Comparison of ENCODE assay signal across 8 cellular contexts in genomic region chr13:112942689-112943308, GRCh38. TPM values are rescaled to one million over a fixed set of nuclear protein-coding genes. Genes with fewer than 3 reads are reported as not detected.
DNase-seq lines count a peak whose midpoint lies in the region; ATAC-seq, FAIRE-seq and TF ChIP-seq lines count a peak whose summit lies in the region.

No MANE protein-coding gene starts in this region.

- DNase-seq in GM13977 (ENCODE audit: low spot score): peak; percentile 95
- DNase-seq in NCI-H146 treated with DMSO at 0.1 percent for 48 hours (lab: John Stamatoyannopoulos, UW; ENCODE audit: unreplicated experiment): peak; percentile 94
- peak; percentile 85 to 97 (median 88) for DNase-seq in T-helper 2 cell
- peak; percentile 89 for DNase-seq in astrocyte of the cerebellum (ENCODE audit: low read depth)
- DNase-seq in hepatic stellate cell (ENCODE audit: low spot score): peak; percentile 90
- DNase-seq in pulmonary artery endothelial cell (ENCODE audit: low read depth, low spot score): peak; percentile 75
- DNase-seq in urothelium cell line (ENCODE audit: low spot score): peak; percentile 95

- peak overlapping the region; percentile 50 for H3K4me3 ChIP-seq in astrocyte of the cerebellum (ENCODE audit: low read depth, low read length)

- peak; percentile 98 for ATAC-seq in HG02885 (IDR thresholded peaks at IDR 0.05; ENCODE audit: poor library complexity, unreplicated experiment)

- in situ Hi-C loops in GM13977 (cut with MboI; ENCODE audit: low pct_unique_long_range_greater_than_20kb, low sequenced_read_pairs, unreplicated experiment): loop anchor here (25.0 kb wide), 1 partner anchor 445 kb away; no protein-coding TSS in a partner anchor
- in situ Hi-C loops in astrocyte of the cerebellum (cut with HindIII; ENCODE audit: low sequenced_read_pairs): no loop called here

- TF ChIP-seq CTCF in GM13977 (IDR thresholded peaks at IDR 0.05; ENCODE audit: extremely low read depth, insufficient read depth, missing control alignments) (peak; percentile 96), astrocyte of the cerebellum (IDR thresholded peaks at IDR 0.05; ENCODE audit: low read depth, low read length, missing control alignments) (peak; percentile 98)

- FAIRE-seq in urothelium cell line (lab: Jason Lieb, UNC): peak; percentile 99

RNA-seq across cellular contexts. Expression of gene MCF2L, which starts 26.2 kb away (rescaled TPM):
- total RNA-seq in pulmonary artery endothelial cell: under 0.01 and 0.32 TPM in 2 replicates

Comparison
In these comparisons a context has a peak if more than half of its experiments do, and no peak if none do; other contexts are left out.
1. Peak in every context shown above with its lines: DNase-seq, ATAC-seq and H3K4me3 ChIP-seq.